ENCODE assay signal across 32 cellular contexts in the genomic region with DNA sequence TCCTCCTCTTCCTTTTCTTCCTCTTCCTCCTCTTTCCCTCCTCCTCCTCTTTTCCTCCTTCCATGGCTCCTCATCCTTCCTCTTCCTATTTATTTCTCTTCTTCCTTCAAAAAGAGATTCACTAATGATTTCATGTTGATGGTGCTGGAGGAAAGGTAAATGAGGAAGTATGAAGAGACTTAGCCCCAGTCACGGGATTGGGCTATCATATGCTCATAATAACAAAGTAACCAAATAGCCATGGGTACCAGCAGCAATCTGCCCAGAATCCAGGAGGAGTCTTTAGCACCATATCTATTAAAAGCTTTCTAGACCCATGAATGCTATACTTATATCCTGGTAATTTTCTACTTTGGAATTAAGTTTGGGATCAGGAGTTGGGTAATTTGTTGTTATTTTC.
"Had no signal": no experiment of that assay in that cellular context is flagged by ENCODE, and none has a peak within 500 bp of the region (broad histone marks: within the 10 kb centered on the region; RNA-seq: fewer than 3 reads in every experiment).

No MANE protein-coding gene starts in this region.

- DNase-seq: activated CD4-positive, alpha-beta memory T cell treated with anti-CD3 and anti-CD28 coated beads for 36 hours; activated CD4-positive, alpha-beta T cell treated with anti-CD3 and anti-CD28 coated beads for 36 hours; activated CD4-positive, alpha-beta T cell treated with anti-CD3 and anti-CD28 coated beads, Interleukin-2, amount 10 ng/mL, durations not matched to agents 24 days and 14 days; activated CD4-positive, CD25-positive, alpha-beta regulatory T cell; activated CD4-positive, CD25-positive, alpha-beta regulatory T cell treated with anti-CD3 and anti-CD28 coated beads, Interleukin-2, amount 50 U/mL, for 72 hours; activated CD8-positive, alpha-beta memory T cell treated with anti-CD3 and anti-CD28 coated beads, Interleukin-2, amount 10 ng/mL, durations not matched to agents 7 days and 5 days; activated CD8-positive, alpha-beta memory T cell treated with anti-CD3 and anti-CD28 coated beads, Interleukin-2, amount 50 U/mL, for 4 hours; activated CD8-positive, alpha-beta T cell treated with anti-CD3 and anti-CD28 coated beads, Interleukin-2, amount 10 ng/mL, durations not matched to agents 7 days and 5 days; activated effector memory CD4-positive, alpha-beta T cell treated with anti-CD3 and anti-CD28 coated beads, Interleukin-2, amount 50 U/mL, for 16 hours; activated naive CD4-positive, alpha-beta T cell treated with anti-CD3 and anti-CD28 coated beads for 36 hours; activated naive CD8-positive, alpha-beta T cell treated with anti-CD3 and anti-CD28 coated beads for 36 hours; activated naive CD8-positive, alpha-beta T cell treated with anti-CD3 and anti-CD28 coated beads, Interleukin-2, amount 50 U/mL, for 24 hours; activated T-cell treated with anti-CD3 and anti-CD28 coated beads, Interleukin-2, amount 50 U/mL, for 1 hour; activated T-cell treated with anti-CD3 and anti-CD28 coated beads, Interleukin-2, amount 50 U/mL, for 48 hours; adrenal gland; amygdala; aorta; body of pancreas; caudate nucleus; cortex of kidney; dermis blood vessel endothelial cell; effector CD4-positive, alpha-beta T cell; effector memory CD8-positive, alpha-beta T cell; erythroblast; foreskin keratinocyte; gastrocnemius medialis; glutamatergic neuron; heart left ventricle; T-helper 2 cell had no signal

- FAIRE-seq: colon, TTC549 had no signal

- H3K27ac ChIP-seq: adrenal gland, body of pancreas, esophagus muscularis mucosa, foreskin keratinocyte, gastrocnemius medialis, heart left ventricle had no signal

- H3K9me3 ChIP-seq: adrenal gland, body of pancreas, esophagus muscularis mucosa, gastrocnemius medialis, heart left ventricle had no signal

- H3K36me3 ChIP-seq: adrenal gland, esophagus muscularis mucosa, gastrocnemius medialis, heart left ventricle had no signal

- H3K4me3 ChIP-seq: adrenal gland, body of pancreas, esophagus muscularis mucosa, gastrocnemius medialis, heart left ventricle had no signal

- H3K4me1 ChIP-seq: adrenal gland, body of pancreas, esophagus muscularis mucosa, foreskin keratinocyte, gastrocnemius medialis, heart left ventricle had no signal

- H3K27me3 ChIP-seq: adrenal gland, body of pancreas, esophagus muscularis mucosa, foreskin keratinocyte, gastrocnemius medialis, heart left ventricle had no signal

- ATAC-seq: activated CD4-positive, alpha-beta T cell treated with anti-CD3 and anti-CD28 coated beads for 36 hours; activated CD8-positive, alpha-beta memory T cell treated with anti-CD3 and anti-CD28 coated beads, Interleukin-2, amount 10 ng/mL, durations not matched to agents 7 days and 5 days; activated CD8-positive, alpha-beta T cell treated with anti-CD3 and anti-CD28 coated beads, Interleukin-2, amount 10 ng/mL, durations not matched to agents 7 days and 5 days; activated naive CD8-positive, alpha-beta T cell treated with anti-CD3 and anti-CD28 coated beads, Interleukin-2, amount 50 U/mL, for 24 hours; body of pancreas; effector memory CD8-positive, alpha-beta T cell; foreskin keratinocyte; gastrocnemius medialis; heart left ventricle had no signal
